Comparison of ENCODE assay signal across 9 cellular contexts in genomic region chr6:13395272-13396237, GRCh38.
DNase-seq lines count a peak whose midpoint lies in the region; ATAC-seq and TF ChIP-seq lines count a peak whose summit lies in the region.
"Had no signal": no experiment of that assay in that cellular context is flagged by ENCODE, and none has a peak within 500 bp of the region (broad histone marks: within the 10 kb centered on the region; RNA-seq: fewer than 3 reads in every experiment).

No MANE protein-coding gene starts in this region.

- DNase-seq in C1 segment of cervical spinal cord (lab: John Stamatoyannopoulos, UW): peak in 8 of 14 donors; percentile 11 to 65 (median 32)
- DNase-seq in SJCRH30: peak; percentile 35 to 56
- peak; percentile 27 to 57 for DNase-seq in foreskin keratinocyte
- peak; percentile 74 for DNase-seq in prostate gland (ENCODE audit: low spot score)
- DNase-seq in HPDE6-E6E7 (ENCODE audit: extremely low spot score): no peak

- H3K27ac ChIP-seq in SJCRH30 (no peak overlapping the region), foreskin keratinocyte (no peak overlapping the region), prostate gland (no peak overlapping the region)

- 38% methylated on average over 12 of the region's 12 CpGs for WGBS in prostate gland

- TF ChIP-seq POLR2A in prostate gland (IDR thresholded peaks at IDR 0.05): no peak

- ATAC-seq in HG03060 (IDR thresholded peaks at IDR 0.05; ENCODE audit: low read depth, unreplicated experiment) (peak; percentile 37), foreskin keratinocyte (no peak), HG02885 (IDR thresholded peaks at IDR 0.05; ENCODE audit: poor library complexity, unreplicated experiment) (no peak), HG03378 (IDR thresholded peaks at IDR 0.05; ENCODE audit: unreplicated experiment) (no peak)
- ATAC-seq: HCT116 had no signal

- H3K27me3 ChIP-seq in SJCRH30 (no peaks in the 10 kb centered on the region), foreskin keratinocyte (no peaks in the 10 kb centered on the region), prostate gland (replicated peaks; ENCODE audit: insufficient read depth) (no peaks in the 10 kb centered on the region)

- H3K4me1 ChIP-seq in SJCRH30 (no peaks in the 10 kb centered on the region; the same call in 1 of the 2 replicates), foreskin keratinocyte (peaks cover 14% of the 10 kb centered on the region), prostate gland (replicated peaks) (no peaks in the 10 kb centered on the region)

- H3K36me3 ChIP-seq in SJCRH30 (no peaks in the 10 kb centered on the region), prostate gland (no peaks in the 10 kb centered on the region)

- no peak overlapping the region for H3K4me3 ChIP-seq in SJCRH30
- H3K4me3 ChIP-seq in prostate gland: no peak overlapping the region

- no peak for TF ChIP-seq CTCF in foreskin keratinocyte (conservative IDR thresholded peaks at IDR 0.05)
- TF ChIP-seq CTCF in prostate gland (IDR thresholded peaks at IDR 0.05): no peak

- intact Hi-C loops in prostate gland (cut with DNase I): no loop called here

- no peaks in the 10 kb centered on the region for H3K9me3 ChIP-seq in SJCRH30 (replicated peaks)
- no peaks in the 10 kb centered on the region for H3K9me3 ChIP-seq in prostate gland
